Comparison of ENCODE assay signal across 8 cellular contexts in genomic region chr9:110069326-110070248, GRCh38.
DNase-seq lines count a peak whose midpoint lies in the region; ATAC-seq, FAIRE-seq and TF ChIP-seq lines count a peak whose summit lies in the region.
"Had no signal": no experiment of that assay in that cellular context is flagged by ENCODE, and none has a peak within 500 bp of the region (broad histone marks: within the 10 kb centered on the region; RNA-seq: fewer than 3 reads in every experiment).

No MANE protein-coding gene starts in this region.

- H3K4me1 ChIP-seq in kidney (ENCODE audit: control insufficient read depth in 1 of 2, insufficient read depth in 1 of 2, low read depth in 1 of 2, low read length in 2 of 2), result peaks cover 0 to 3% of the 10 kb centered on the region in 2 donors
- peaks cover 0 to 41% (median 22%) of the 10 kb centered on the region in 4 donors for H3K4me1 ChIP-seq in tibial nerve

- H3K27me3 Mint-ChIP-seq in IgD-negative memory B cell (no peaks in the 10 kb centered on the region), type B pancreatic cell (no peaks in the 10 kb centered on the region)

- peaks cover 54 to 81% (median 79%) of the 10 kb centered on the region in 3 donors for H3K4me1 Mint-ChIP-seq in IgD-negative memory B cell
- peaks cover 21% of the 10 kb centered on the region for H3K4me1 Mint-ChIP-seq in type B pancreatic cell (ENCODE audit: unreplicated experiment)

- H3K36me3 ChIP-seq in kidney (ENCODE audit: control insufficient read depth in 1 of 2, insufficient read depth in 2 of 2, low read length in 2 of 2) (no peaks in the 10 kb centered on the region), tibial nerve (no peaks in the 10 kb centered on the region)

- ATAC-seq in GM21423 (IDR thresholded peaks at IDR 0.05; ENCODE audit: unreplicated experiment), result no peak

- in situ Hi-C loops in astrocyte of the spinal cord (cut with HindIII; ENCODE audit: low sequenced_read_pairs), result no loop called here

- H3K27ac ChIP-seq in kidney (ENCODE audit: low read depth in 2 of 2, low read length in 2 of 2) (peak overlapping the region; percentile 35 to 64), tibial nerve (peak overlapping the region in 1 of 4 donors; percentile 54)

- peak; percentile 81 for DNase-seq in astrocyte of the spinal cord (ENCODE audit: low read depth, low spot score)
- DNase-seq in kidney, result peak; percentile 75
- DNase-seq in type B pancreatic cell (ENCODE audit: extremely low spot score, unreplicated experiment), result no peak
- no peak for DNase-seq in tibial nerve (ENCODE audit: low spot score in 2 of 2)
- no peak for DNase-seq in NK-92 treated with Interleukin-12 subunit alpha and Interleukin-12 subunit beta, amount 100 ng/mL, for 24 hours (lab: John Stamatoyannopoulos, UW)

- no peaks in the 10 kb centered on the region for H3K9me3 ChIP-seq in kidney (ENCODE audit: control insufficient read depth in 1 of 2, low read length in 2 of 2)
- no peaks in the 10 kb centered on the region for H3K9me3 ChIP-seq in tibial nerve

- no peaks in the 10 kb centered on the region for H3K27me3 ChIP-seq in tibial nerve

- H3K27ac Mint-ChIP-seq in IgD-negative memory B cell, result peak overlapping the region in 2 of 3 donors; percentile 88
- H3K27ac Mint-ChIP-seq in type B pancreatic cell, result peak overlapping the region; percentile 21

- H3K4me3 Mint-ChIP-seq in IgD-negative memory B cell (peak overlapping the region in 2 of 4 donors; percentile 9 to 79), type B pancreatic cell (no peak overlapping the region)

- 69 to 71% methylated on average over 14 of the region's 14 CpGs for WGBS in tibial nerve, 2 donors

- TF ChIP-seq EP300 in tibial nerve (IDR thresholded peaks at IDR 0.05), result peak in 1 of 2 donors; percentile 59

- H3K9me3 Mint-ChIP-seq in IgD-negative memory B cell (no peaks in the 10 kb centered on the region), type B pancreatic cell (no peaks in the 10 kb centered on the region)

- H3K36me3 Mint-ChIP-seq in IgD-negative memory B cell, result peaks cover 7% of the 10 kb centered on the region
- peaks cover 4% of the 10 kb centered on the region for H3K36me3 Mint-ChIP-seq in type B pancreatic cell

- no peak for FAIRE-seq in kidney (lab: Jason Lieb, UNC)

- intact Hi-C loops in kidney (cut with DNase I), result no loop called here

- H3K4me3 ChIP-seq in astrocyte of the spinal cord (ENCODE audit: low read depth, low read length) (no peak overlapping the region), kidney (ENCODE audit: low read length in 2 of 2) (no peak overlapping the region), tibial nerve (no peak overlapping the region)
- H3K4me3 ChIP-seq: smooth muscle cell had no signal

- no peak overlapping the region for H3K9ac ChIP-seq in kidney (ENCODE audit: low read length in 2 of 2)

- no peak for TF ChIP-seq POLR2A in tibial nerve (IDR thresholded peaks at IDR 0.05)

- TF ChIP-seq CTCF in astrocyte of the spinal cord (IDR thresholded peaks at IDR 0.05; ENCODE audit: low read depth, low read length) (no peak), kidney (IDR thresholded peaks at IDR 0.05; ENCODE audit: borderline replicate concordance, extremely low read depth, insufficient read depth) (no peak), type B pancreatic cell (conservative IDR thresholded peaks at IDR 0.05) (no peak), tibial nerve (IDR thresholded peaks at IDR 0.05) (no peak)

Comparison
In these comparisons a context has a peak if more than half of its experiments do, and no peak if none do; other contexts are left out.
1. DNase-seq: peak in astrocyte of the spinal cord (single experiment) and kidney (single experiment); none in type B pancreatic cell (single experiment), tibial nerve (0 of 2) and NK-92 treated with Interleukin-12 subunit alpha and Interleukin-12 subunit beta, amount 100 ng/mL, for 24 hours (single experiment).